Comparison of ENCODE assay signal across 8 cellular contexts in genomic region chr5:110865400-110866094, GRCh38.
DNase-seq lines count a peak whose midpoint lies in the region; TF ChIP-seq lines count a peak whose summit lies in the region.
"Had no signal": no experiment of that assay in that cellular context is flagged by ENCODE, and none has a peak within 500 bp of the region (broad histone marks: within the 10 kb centered on the region; RNA-seq: fewer than 3 reads in every experiment).

No MANE protein-coding gene starts in this region.

- H3K4me1 ChIP-seq in HAP-1 = no peaks in the 10 kb centered on the region

- H3K27ac Mint-ChIP-seq in activated T-helper 1 cell treated with anti-CD3 and anti-CD28 coated beads, Interleukin-12 subunit alpha, Interleukin-12 subunit beta, Interleukin-2, Interleukin-4 antibody, amounts not matched to agents 30 ng/mL and 10 ng/mL and 1 ng/mL, durations not matched to agents 14 hours and 24 hours and 36 hours = no peak overlapping the region

- in situ Hi-C loops in HAP-1 (cut with MboI; ENCODE audit: low sequenced_read_pairs) = no loop called here

- H3K9me3 Mint-ChIP-seq in activated T-helper 1 cell treated with anti-CD3 and anti-CD28 coated beads, Interleukin-12 subunit alpha, Interleukin-12 subunit beta, Interleukin-2, Interleukin-4 antibody, amounts not matched to agents 30 ng/mL and 10 ng/mL and 1 ng/mL, durations not matched to agents 14 hours and 24 hours and 36 hours = no peaks in the 10 kb centered on the region

- no peaks in the 10 kb centered on the region for H3K36me3 ChIP-seq in HAP-1 (replicated peaks)

- H3K9me3 ChIP-seq in HAP-1 = no peaks in the 10 kb centered on the region

- intact Hi-C loops in activated T-helper 1 cell treated with anti-CD3 and anti-CD28 coated beads, Interleukin-12 subunit alpha, Interleukin-12 subunit beta, Interleukin-2, Interleukin-4 antibody, amounts not matched to agents 30 ng/mL and 10 ng/mL and 1 ng/mL, durations not matched to agents 14 hours and 24 hours and 36 hours (cut with micrococcal nuclease) = loop anchor here (1.0 kb wide), 1 partner anchor 108 kb away; no protein-coding TSS in a partner anchor

- H3K27me3 ChIP-seq in HAP-1 (ENCODE audit: low read depth) = peaks cover 4% of the 10 kb centered on the region; the same call in 1 of the 2 replicates

- TF ChIP-seq CTCF in GM12874 (IDR thresholded peaks at IDR 0.05; ENCODE audit: insufficient read depth, low read depth, low read length) (peak; percentile 45; the same call in 1 of the 2 replicates), epithelial cell of esophagus (IDR thresholded peaks at IDR 0.05; ENCODE audit: insufficient read depth, low read depth, low read length, missing control alignments) (peak; percentile 92)

- no peak overlapping the region for H3K4me3 ChIP-seq in HAP-1
- no peak overlapping the region for H3K4me3 ChIP-seq in epithelial cell of esophagus (ENCODE audit: low read length)
- H3K4me3 ChIP-seq: skin epidermis had no signal

- no peaks in the 10 kb centered on the region for H3K36me3 Mint-ChIP-seq in activated T-helper 1 cell treated with anti-CD3 and anti-CD28 coated beads, Interleukin-12 subunit alpha, Interleukin-12 subunit beta, Interleukin-2, Interleukin-4 antibody, amounts not matched to agents 30 ng/mL and 10 ng/mL and 1 ng/mL, durations not matched to agents 14 hours and 24 hours and 36 hours (ENCODE audit: low read depth)

- H3K27me3 Mint-ChIP-seq in activated T-helper 1 cell treated with anti-CD3 and anti-CD28 coated beads, Interleukin-12 subunit alpha, Interleukin-12 subunit beta, Interleukin-2, Interleukin-4 antibody, amounts not matched to agents 30 ng/mL and 10 ng/mL and 1 ng/mL, durations not matched to agents 14 hours and 24 hours and 36 hours (ENCODE audit: insufficient read depth) = no peaks in the 10 kb centered on the region

- DNase-seq in HAP-1 (ENCODE audit: low spot score in 2 of 2) (peak; percentile 20 to 61), NCI-H69 (lab: John Stamatoyannopoulos, UW) (peak; percentile 55), epithelial cell of esophagus (ENCODE audit: low read depth) (peak; percentile 76), NCI-H2107 treated with DMSO at 0.1 percent for 48 hours (lab: John Stamatoyannopoulos, UW; ENCODE audit: unreplicated experiment) (no peak), activated T-cell treated with anti-CD3 and anti-CD28 coated beads for 4 hours (no peak)
- DNase-seq in activated T-helper 1 cell treated with anti-CD3 and anti-CD28 coated beads, Interleukin-12 subunit alpha, Interleukin-12 subunit beta, Interleukin-2, Interleukin-4 antibody, amounts not matched to agents 30 ng/mL and 10 ng/mL and 1 ng/mL, durations not matched to agents 14 hours and 24 hours and 36 hours (ENCODE audit: low spot score) = no peak

- no peak overlapping the region for H3K4me3 Mint-ChIP-seq in activated T-helper 1 cell treated with anti-CD3 and anti-CD28 coated beads, Interleukin-12 subunit alpha, Interleukin-12 subunit beta, Interleukin-2, Interleukin-4 antibody, amounts not matched to agents 30 ng/mL and 10 ng/mL and 1 ng/mL, durations not matched to agents 14 hours and 24 hours and 36 hours

- H3K4me1 Mint-ChIP-seq in activated T-helper 1 cell treated with anti-CD3 and anti-CD28 coated beads, Interleukin-12 subunit alpha, Interleukin-12 subunit beta, Interleukin-2, Interleukin-4 antibody, amounts not matched to agents 30 ng/mL and 10 ng/mL and 1 ng/mL, durations not matched to agents 14 hours and 24 hours and 36 hours (ENCODE audit: low read depth) = no peaks in the 10 kb centered on the region

Comparison
In these comparisons a context has a peak if more than half of its experiments do, and no peak if none do; other contexts are left out.
1. DNase-seq: peak in HAP-1 (2 of 2), NCI-H69 (single experiment) and epithelial cell of esophagus (single experiment); none in activated T-helper 1 cell treated with anti-CD3 and anti-CD28 coated beads, Interleukin-12 subunit alpha, Interleukin-12 subunit beta, Interleukin-2, Interleukin-4 antibody, amounts not matched to agents 30 ng/mL and 10 ng/mL and 1 ng/mL, durations not matched to agents 14 hours and 24 hours and 36 hours (single experiment), NCI-H2107 treated with DMSO at 0.1 percent for 48 hours (single experiment) and activated T-cell treated with anti-CD3 and anti-CD28 coated beads for 4 hours (single experiment).